Comparison of ENCODE assay signal across 8 cellular contexts in the genomic region with DNA sequence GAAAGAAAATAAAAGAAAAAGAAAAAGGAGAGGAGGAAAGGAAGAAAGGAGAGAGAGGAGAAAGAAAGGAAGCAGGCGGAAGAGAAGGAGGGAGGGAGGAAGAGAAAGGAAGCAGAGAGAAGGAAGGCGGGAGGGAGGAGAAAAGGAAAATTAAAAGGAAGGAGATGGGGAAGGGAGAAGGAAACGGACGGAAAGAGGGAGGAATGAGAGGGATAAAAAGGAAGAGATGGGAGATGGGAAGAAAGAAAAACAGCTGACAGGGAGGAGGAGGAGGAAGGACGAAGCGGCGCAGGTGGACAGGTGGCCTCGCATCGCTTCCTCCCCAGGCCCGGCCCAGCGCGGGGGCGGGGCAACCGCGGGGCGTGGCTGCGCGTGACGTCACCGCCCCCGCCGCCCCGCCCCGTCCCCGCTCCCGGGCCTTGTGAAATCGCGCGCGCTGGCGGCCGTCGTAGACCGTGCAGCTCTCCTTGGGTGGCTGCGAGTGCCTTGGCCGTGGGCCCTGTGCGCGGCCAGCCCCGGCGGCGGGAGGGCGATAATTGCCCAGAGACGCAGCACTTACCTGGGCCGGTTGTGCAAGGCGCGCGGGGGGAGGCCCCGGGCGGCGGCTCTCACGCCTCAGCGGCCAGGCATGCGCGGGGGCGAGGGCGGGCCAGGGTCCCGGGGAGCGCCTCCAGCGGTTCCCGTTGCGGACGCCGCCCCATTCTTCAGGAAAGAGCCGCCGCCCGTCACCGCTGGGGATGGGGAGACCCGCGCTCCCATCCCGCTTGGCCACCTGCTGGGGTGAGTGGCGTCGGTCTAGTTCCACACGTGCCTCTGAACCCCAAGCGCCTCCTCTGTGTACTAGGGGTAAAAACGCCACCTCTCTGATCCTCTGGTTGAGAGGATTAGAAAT. TPM values are rescaled to one million over a fixed set of nuclear protein-coding genes. Genes with fewer than 3 reads are reported as not detected.
DNase-seq lines count a peak whose midpoint lies in the region; ATAC-seq and TF ChIP-seq lines count a peak whose summit lies in the region.

No MANE protein-coding gene starts in this region.

- peak overlapping the region; percentile 63 for H3K9ac ChIP-seq in OCI-LY1 (ENCODE audit: low read length)

- H3K36me3 Mint-ChIP-seq in activated T-cell treated with anti-CD3 and anti-CD28 coated beads, Interleukin-2, amount 50 U/mL, for 24 hours (ENCODE audit: low read depth) = no peaks in the 10 kb centered on the region
- H3K36me3 Mint-ChIP-seq in naive thymus-derived CD4-positive, alpha-beta T cell = peaks cover 0 to 3% (median 0%) of the 10 kb centered on the region in 5 donors

- ATAC-seq in GM19395 (IDR thresholded peaks at IDR 0.05; ENCODE audit: unreplicated experiment) = peak; percentile 82
- ATAC-seq in HG03558 (IDR thresholded peaks at IDR 0.05; ENCODE audit: extremely low read depth, unreplicated experiment) = peak; percentile 62
- ATAC-seq in naive thymus-derived CD4-positive, alpha-beta T cell = peak; percentile 98

- H4K20me1 ChIP-seq in OCI-LY1 (ENCODE audit: insufficient read depth, low read length) = no peaks in the 10 kb centered on the region

- H3K4me1 ChIP-seq in OCI-LY1 (ENCODE audit: insufficient read depth, low read length, severe bottlenecking) = peaks cover 10% of the 10 kb centered on the region
- H3K4me1 ChIP-seq in naive thymus-derived CD4-positive, alpha-beta T cell (ENCODE audit: control insufficient read depth in 2 of 2, insufficient read depth in 2 of 2, low read length in 2 of 2) = no peaks in the 10 kb centered on the region

- intact Hi-C loops in naive thymus-derived CD4-positive, alpha-beta T cell (cut with micrococcal nuclease) = loop anchor here (1.0 to 5.0 kb wide), 9 partner anchors 49 to 171 kb away; partner anchors contain the start of genes XPA (in 2 of the 2), FOXE1 (in 1 of the 2), NCBP1 (in 1 of the 2) and TRMO (in 1 of the 2)

- H3K36me3 ChIP-seq in BJ (ENCODE audit: control insufficient read depth, insufficient read depth, low read length) = no peaks in the 10 kb centered on the region
- H3K36me3 ChIP-seq in OCI-LY1 (ENCODE audit: insufficient read depth, low read length) = no peaks in the 10 kb centered on the region
- H3K36me3 ChIP-seq in naive thymus-derived CD4-positive, alpha-beta T cell (ENCODE audit: control insufficient read depth in 2 of 3, insufficient read depth in 3 of 3, low read length in 3 of 3) = no peaks in the 10 kb centered on the region

- H3K4me1 Mint-ChIP-seq in activated T-cell treated with anti-CD3 and anti-CD28 coated beads, Interleukin-2, amount 50 U/mL, for 24 hours (ENCODE audit: low read depth) = peaks cover 9% of the 10 kb centered on the region
- peaks cover 0 to 13% (median 9%) of the 10 kb centered on the region in 7 donors for H3K4me1 Mint-ChIP-seq in naive thymus-derived CD4-positive, alpha-beta T cell

- POLR2A ChIA-PET in BJ (lab: Charles Lee) = interaction anchor here (0.6 kb wide), 1 partner anchor 87 kb away, joined by 3 read pairs; no protein-coding TSS in a partner anchor
- POLR2A ChIA-PET in naive thymus-derived CD4-positive, alpha-beta T cell (lab: Charles Lee) = no interaction called here

- H3K27me3 Mint-ChIP-seq in activated T-cell treated with anti-CD3 and anti-CD28 coated beads, Interleukin-2, amount 50 U/mL, for 24 hours = peaks cover 30% of the 10 kb centered on the region
- peaks cover 4 to 51% (median 17%) of the 10 kb centered on the region in 5 donors for H3K27me3 Mint-ChIP-seq in naive thymus-derived CD4-positive, alpha-beta T cell

- TF ChIP-seq CTCF in BJ (IDR thresholded peaks at IDR 0.05; ENCODE audit: insufficient read depth, low read depth, low read length) (0 out of 2 replicates have a peak, but pooled peaks have one; percentile 12), OCI-LY1 (IDR thresholded peaks at IDR 0.05; ENCODE audit: low read length) (peak; percentile 7; the same call in 1 of the 2 replicates)

- H3K9me2 ChIP-seq in OCI-LY1 (ENCODE audit: low read depth, low read length) = no peaks in the 10 kb centered on the region

- peak overlapping the region; percentile 61 for H3K27ac Mint-ChIP-seq in activated T-cell treated with anti-CD3 and anti-CD28 coated beads, Interleukin-2, amount 50 U/mL, for 24 hours
- H3K27ac Mint-ChIP-seq in naive thymus-derived CD4-positive, alpha-beta T cell = peak overlapping the region in 7 of 9 donors; percentile 28 to 86 (median 80)

- CTCF ChIA-PET in BJ (lab: Yijun Ruan, JAX) = interaction anchor here (1.1 kb wide), 1 partner anchor 9 kb away, joined by 3 read pairs; no protein-coding TSS in a partner anchor
- CTCF ChIA-PET in naive thymus-derived CD4-positive, alpha-beta T cell (lab: Charles Lee) = no interaction called here

- peak overlapping the region; percentile 41 for H3K4me3 ChIP-seq in BJ (ENCODE audit: low read depth, low read length)
- H3K4me3 ChIP-seq in OCI-LY1 (ENCODE audit: low read depth, low read length, poor library complexity, severe bottlenecking) = peak overlapping the region; percentile 71
- H3K4me3 ChIP-seq in naive thymus-derived CD4-positive, alpha-beta T cell (ENCODE audit: low read length) = peak overlapping the region; percentile 72

- peak overlapping the region; percentile 86; the same call in 1 of the 2 replicates for H2AFZ ChIP-seq in OCI-LY1 (ENCODE audit: low read length)

- no peaks in the 10 kb centered on the region; the same call in 1 of the 2 replicates for H3F3A ChIP-seq in OCI-LY1 (ENCODE audit: insufficient read depth, low read length)

- no peak for DNase-seq in BJ (ENCODE audit: low read depth)
- DNase-seq in activated T-cell treated with anti-CD3 and anti-CD28 coated beads, Interleukin-2, amount 50 U/mL, for 24 hours = peak; percentile 82
- peak; percentile 31 for DNase-seq in fibroblast of gingiva (ENCODE audit: low read depth)
- peak; percentile 59 to 77 (median 75) for DNase-seq in naive thymus-derived CD4-positive, alpha-beta T cell
- DNase-seq in stimulated activated CD8-positive, alpha-beta memory T cell treated with anti-CD3 and anti-CD28 coated beads, Interleukin-7, amount 100 ng/mL, for 48 hours (ENCODE audit: extremely low read depth in 1 of 2, low read depth in 1 of 2) = peak; percentile 25 to 42

- H3K9me3 ChIP-seq in OCI-LY1 (ENCODE audit: low read length) = no peaks in the 10 kb centered on the region
- H3K9me3 ChIP-seq in naive thymus-derived CD4-positive, alpha-beta T cell (ENCODE audit: control insufficient read depth in 2 of 3, low read length in 3 of 3) = no peaks in the 10 kb centered on the region

- H3K27me3 ChIP-seq in BJ (ENCODE audit: control insufficient read depth, insufficient read depth, low read length) (peaks cover 2% of the 10 kb centered on the region), OCI-LY1 (ENCODE audit: insufficient read depth, low read length) (no peaks in the 10 kb centered on the region)
- no peaks in the 10 kb centered on the region for H3K27me3 ChIP-seq in naive thymus-derived CD4-positive, alpha-beta T cell (ENCODE audit: control insufficient read depth in 2 of 2, insufficient read depth in 2 of 2, low read length in 2 of 2)

- no peak overlapping the region for H3K27ac ChIP-seq in OCI-LY1 (ENCODE audit: low read depth, low read length, poor library complexity, severe bottlenecking)
- peak overlapping the region; percentile 45 for H3K27ac ChIP-seq in naive thymus-derived CD4-positive, alpha-beta T cell (ENCODE audit: low read depth, low read length)

- H3K4me2 ChIP-seq in OCI-LY1 (ENCODE audit: low read length) = peak overlapping the region; percentile 81

- no peaks in the 10 kb centered on the region for H3K79me2 ChIP-seq in OCI-LY1 (ENCODE audit: insufficient read depth, low read length)

- H3K9me3 Mint-ChIP-seq in activated T-cell treated with anti-CD3 and anti-CD28 coated beads, Interleukin-2, amount 50 U/mL, for 24 hours = no peaks in the 10 kb centered on the region
- H3K9me3 Mint-ChIP-seq in naive thymus-derived CD4-positive, alpha-beta T cell = no peaks in the 10 kb centered on the region

- H3K4me3 Mint-ChIP-seq in activated T-cell treated with anti-CD3 and anti-CD28 coated beads, Interleukin-2, amount 50 U/mL, for 24 hours = peak overlapping the region; percentile 64
- peak overlapping the region; percentile 78 to 92 (median 87) for H3K4me3 Mint-ChIP-seq in naive thymus-derived CD4-positive, alpha-beta T cell

RNA-seq across cellular contexts. Expression of gene FOXE1, which starts 49.6 kb away (rescaled TPM):
- polyA plus RNA-seq in BJ (2011; rRNA removed) = 4.9 and 5.3 TPM in 2 replicates
- polyA minus RNA-seq in BJ (2011; rRNA and poly(A)+ RNA removed) = 3.0 and 4.0 TPM in 2 replicates
- total RNA-seq in naive thymus-derived CD4-positive, alpha-beta T cell = not detected
- polyA plus RNA-seq in naive thymus-derived CD4-positive, alpha-beta T cell = under 1 TPM in 1 of 2 donors, not detected in 1; 0.05 TPM
